8 cellular contexts compared by ENCODE assay signal in genomic region chr3:42830437-42831320, GRCh38. TPM values are rescaled to one million over a fixed set of nuclear protein-coding genes. Genes with fewer than 3 reads are reported as not detected.
DNase-seq lines count a peak whose midpoint lies in the region; ATAC-seq and TF ChIP-seq lines count a peak whose summit lies in the region.

No MANE protein-coding gene starts in this region.

- ATAC-seq in GM21381 (IDR thresholded peaks at IDR 0.05; ENCODE audit: unreplicated experiment) = no peak

- no peaks in the 10 kb centered on the region for H3K27me3 Mint-ChIP-seq in endodermal cell (ENCODE audit: insufficient read depth)

- TF ChIP-seq CTCF in endodermal cell (conservative IDR thresholded peaks at IDR 0.05) = peak; percentile 87
- peak in 3 of 4 experiments; percentile 20 to 70 (median 61) for TF ChIP-seq CTCF in prostate gland (IDR thresholded peaks at IDR 0.05)

- H3K27me3 ChIP-seq in endodermal cell (ENCODE audit: control insufficient read depth, insufficient read depth, low read length, poor library complexity, severe bottlenecking) (no peaks in the 10 kb centered on the region), prostate gland (replicated peaks; ENCODE audit: insufficient read depth) (no peaks in the 10 kb centered on the region)

- WGBS in endodermal cell (ENCODE audit: insufficient coverage in 1 of 2, insufficient read length in 1 of 2), 2 experiments = 50 to 58% methylated on average over 5 to 7 of the region's 7 CpGs
- WGBS in prostate gland = 34% methylated on average over 7 of the region's 7 CpGs

- H3K4me3 ChIP-seq in endodermal cell (ENCODE audit: low read length) (no peak overlapping the region), prostate gland (no peak overlapping the region)

- H3K27ac Mint-ChIP-seq in endodermal cell = peak overlapping the region; percentile 29

- no peaks in the 10 kb centered on the region for H3K36me3 Mint-ChIP-seq in endodermal cell (ENCODE audit: low read depth)

- intact Hi-C loops in prostate gland (cut with DNase I) = loop anchor here (2.0 kb wide), 1 partner anchor 50 kb away; no protein-coding TSS in a partner anchor

- H3K27ac ChIP-seq in endodermal cell (ENCODE audit: low read depth, low read length) = no peak overlapping the region
- H3K27ac ChIP-seq in prostate gland = no peak overlapping the region

- peaks cover 15% of the 10 kb centered on the region for H3K4me1 Mint-ChIP-seq in endodermal cell

- no peak for TF ChIP-seq POLR2A in prostate gland (IDR thresholded peaks at IDR 0.05)

- H3K36me3 ChIP-seq in endodermal cell (ENCODE audit: control insufficient read depth, insufficient read depth, low read length) (no peaks in the 10 kb centered on the region), prostate gland (no peaks in the 10 kb centered on the region)

- no peak overlapping the region for H3K9ac ChIP-seq in endodermal cell (ENCODE audit: extremely low read depth, low read length, poor library complexity, severe bottlenecking)

- H3K9me3 ChIP-seq in endodermal cell (ENCODE audit: control insufficient read depth, low read length) = no peaks in the 10 kb centered on the region
- no peaks in the 10 kb centered on the region for H3K9me3 ChIP-seq in prostate gland

- H3K4me1 ChIP-seq in endodermal cell (ENCODE audit: control insufficient read depth, insufficient read depth, low read length) (no peaks in the 10 kb centered on the region), prostate gland (replicated peaks) (no peaks in the 10 kb centered on the region)

- H3K9me3 Mint-ChIP-seq in endodermal cell = no peaks in the 10 kb centered on the region

- DNase-seq in NCI-H345 (lab: John Stamatoyannopoulos, UW) (peak; percentile 36), NCI-H345 treated with DMSO at 0.1 percent for 48 hours (lab: John Stamatoyannopoulos, UW; ENCODE audit: unreplicated experiment) (no peak), NCI-H82 treated with DMSO at 0.1 percent for 48 hours (lab: John Stamatoyannopoulos, UW; ENCODE audit: unreplicated experiment) (peak; percentile 12), endodermal cell (peak; percentile 70), prostate gland (ENCODE audit: low spot score) (no peak), NCI-H226 (no peak), GM19240 (ENCODE audit: insufficient read length, low spot score) (no peak)

- no peak overlapping the region for H3K4me3 Mint-ChIP-seq in endodermal cell

RNA-seq across cellular contexts. Expression of gene ACKR2, which starts 21.4 kb away (rescaled TPM):
- total RNA-seq in endodermal cell (1 to 10 TPM; 1.1 TPM), prostate gland (1 to 10 TPM in 1 of 2 donors, under 1 TPM in 1; 0.55 to 1.9 TPM)
- polyA plus RNA-seq in endodermal cell (2013, experiment 1 of 2) = 0.14 TPM
- polyA plus RNA-seq in endodermal cell (2013, experiment 2 of 2) = 0.33 TPM

RNA-seq across cellular contexts. Expression of gene HIGD1A, which starts 26.4 kb away (rescaled TPM):
- total RNA-seq in endodermal cell = 100 to 1,000 TPM; 116 to 121 TPM
- 179 TPM for polyA plus RNA-seq in endodermal cell (2013, experiment 1 of 2)
- polyA plus RNA-seq in endodermal cell (2013, experiment 2 of 2) = 188 TPM
- 100 to 1,000 TPM in 1 of 2 donors, 10 to 100 TPM in 1; 91.0 to 135 TPM for total RNA-seq in prostate gland

RNA-seq across cellular contexts. Expression of gene CYP8B1, which starts 45.0 kb away (rescaled TPM):
- total RNA-seq in endodermal cell = not detected
- polyA plus RNA-seq in endodermal cell (2013, experiment 1 of 2) = not detected
- not detected for polyA plus RNA-seq in endodermal cell (2013, experiment 2 of 2)
- total RNA-seq in prostate gland = not detected

RNA-seq across cellular contexts. Expression of gene CCDC13, which starts 57.6 kb away (rescaled TPM):
- total RNA-seq in endodermal cell (1 to 10 TPM in 1 of 2 donors, under 1 TPM in 1; 0.64 to 1.1 TPM), prostate gland (1 to 10 TPM; 2.4 to 6.5 TPM)
- polyA plus RNA-seq in endodermal cell (2013, experiment 1 of 2) = 1.5 TPM
- 0.95 TPM for polyA plus RNA-seq in endodermal cell (2013, experiment 2 of 2)

Comparison
In these comparisons a context has a peak if more than half of its experiments do, and no peak if none do; other contexts are left out.
1. DNase-seq: peak in NCI-H345 (single experiment), NCI-H82 treated with DMSO at 0.1 percent for 48 hours (single experiment) and endodermal cell (single experiment); none in NCI-H345 treated with DMSO at 0.1 percent for 48 hours (single experiment), prostate gland (single experiment), NCI-H226 (single experiment) and GM19240 (single experiment).